ENCODE assay signal across 8 cellular contexts in the genomic region with DNA sequence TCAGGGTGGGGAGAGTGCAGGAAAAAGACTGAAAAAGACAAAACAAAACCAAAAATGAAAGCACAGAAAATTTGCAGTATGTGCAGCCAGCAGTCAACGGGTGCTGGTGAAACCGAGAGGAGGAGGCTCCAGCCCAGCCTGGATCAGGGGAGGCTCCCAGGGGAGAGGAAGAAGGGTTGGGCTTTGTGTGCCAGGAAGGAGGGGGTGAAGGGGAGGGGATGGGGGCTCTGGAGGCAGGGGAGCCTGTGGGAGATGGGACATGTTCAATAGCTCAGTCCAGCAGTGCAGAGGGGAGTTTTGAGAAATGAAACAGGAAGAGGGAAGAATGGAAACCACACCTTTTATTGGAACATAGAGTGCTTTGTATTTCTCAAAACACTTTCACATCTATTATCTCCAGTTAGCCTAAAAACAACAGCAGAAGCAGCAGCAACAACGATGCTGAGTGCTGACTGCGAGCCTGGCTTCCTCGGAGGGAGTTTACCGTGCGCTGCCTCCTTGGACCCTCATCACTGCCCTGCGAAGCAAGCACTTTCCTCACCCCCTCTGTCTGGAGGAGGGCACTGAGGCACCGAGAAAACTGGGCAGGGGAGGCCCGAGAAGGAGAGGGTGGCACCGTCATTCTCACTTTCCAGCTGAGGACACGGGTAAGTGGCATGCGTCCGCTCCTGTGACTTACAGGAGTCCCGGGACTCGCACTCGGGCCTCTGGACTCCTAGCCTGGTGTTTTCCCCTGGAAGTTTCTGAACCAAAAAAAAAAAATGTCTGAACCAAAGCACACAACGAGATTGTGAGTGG.
DNase-seq lines count a peak whose midpoint lies in the region; ATAC-seq and TF ChIP-seq lines count a peak whose summit lies in the region.

No MANE protein-coding gene starts in this region.

- H3K27me3 ChIP-seq in tibial nerve (no peaks in the 10 kb centered on the region), PC-3 (ENCODE audit: low read length) (no peaks in the 10 kb centered on the region)

- peak overlapping the region; percentile 63 for H3K4me3 Mint-ChIP-seq in activated CD8-positive, alpha-beta T cell treated with anti-CD3 and anti-CD28 coated beads, Interleukin-2, amount 10 ng/mL, durations not matched to agents 7 days and 5 days

- peak overlapping the region; percentile 56 for H3K4me3 ChIP-seq in GM12865 (ENCODE audit: low read depth, low read length)
- peak overlapping the region; percentile 9 to 43 (median 26) for H3K4me3 ChIP-seq in tibial nerve
- no peak overlapping the region for H3K4me3 ChIP-seq in PC-3 (ENCODE audit: low read length)

- H3K9ac ChIP-seq in PC-3 (ENCODE audit: low read length): no peak overlapping the region

- peak; percentile 72 for ATAC-seq in GM19468 (IDR thresholded peaks at IDR 0.05; ENCODE audit: extremely low read depth, unreplicated experiment)
- peak; percentile 51 for ATAC-seq in HG03558 (IDR thresholded peaks at IDR 0.05; ENCODE audit: extremely low read depth, unreplicated experiment)
- ATAC-seq in activated CD8-positive, alpha-beta T cell treated with anti-CD3 and anti-CD28 coated beads, Interleukin-2, amount 10 ng/mL, durations not matched to agents 7 days and 5 days: peak; percentile 80
- ATAC-seq in PC-3: no peak

- H3K36me3 Mint-ChIP-seq in activated CD8-positive, alpha-beta T cell treated with anti-CD3 and anti-CD28 coated beads, Interleukin-2, amount 10 ng/mL, durations not matched to agents 7 days and 5 days (ENCODE audit: low read depth): peaks cover 7% of the 10 kb centered on the region

- no peaks in the 10 kb centered on the region for H3K36me3 ChIP-seq in tibial nerve
- H3K36me3 ChIP-seq in PC-3 (ENCODE audit: low read depth, low read length): no peaks in the 10 kb centered on the region

- DNase-seq in GM12865 (ENCODE audit: low read depth) (peak; percentile 81), iPS-NIHi7 (ENCODE audit: extremely low spot score) (peak; percentile 59), tibial nerve (ENCODE audit: low spot score in 2 of 2) (peak in 1 of 2 donors; percentile 19), PC-3 (no peak), NCI-H446 treated with DMSO at 0.1 percent for 48 hours (lab: John Stamatoyannopoulos, UW) (no peak)
- DNase-seq in activated CD8-positive, alpha-beta T cell treated with anti-CD3 and anti-CD28 coated beads, Interleukin-2, amount 10 ng/mL, durations not matched to agents 7 days and 5 days: peak; percentile 54

- no peaks in the 10 kb centered on the region for H3K9me2 ChIP-seq in PC-3 (replicated peaks; ENCODE audit: low read length)

- no peaks in the 10 kb centered on the region for H4K20me1 ChIP-seq in PC-3 (ENCODE audit: low read length)

- no peaks in the 10 kb centered on the region for H3K9me3 Mint-ChIP-seq in activated CD8-positive, alpha-beta T cell treated with anti-CD3 and anti-CD28 coated beads, Interleukin-2, amount 10 ng/mL, durations not matched to agents 7 days and 5 days (ENCODE audit: insufficient read depth)

- peaks cover 3% of the 10 kb centered on the region for H3F3A ChIP-seq in PC-3 (ENCODE audit: low read length, unreplicated experiment)

- intact Hi-C loops in PC-3 (cut with micrococcal nuclease): loop anchor here (10.0 kb wide), 1 partner anchor 126 kb away; no protein-coding TSS in a partner anchor

- no peak overlapping the region for H2AFZ ChIP-seq in PC-3 (ENCODE audit: low read length)

- WGBS in tibial nerve, 2 donors: 36 to 41% methylated on average over 12 to 18 of the region's 18 CpGs

- POLR2A ChIA-PET in activated CD8-positive, alpha-beta T cell treated with anti-CD3 and anti-CD28 coated beads, Interleukin-2, amount 10 ng/mL, durations not matched to agents 7 days and 5 days (lab: Charles Lee): interaction anchor here (0.6 to 2.2 kb wide), 8 partner anchors 10 to 76 kb away, joined by 3 to 10 read pairs (median 4); a partner anchor contains a TSS
- POLR2A ChIA-PET in PC-3 (lab: Charles Lee; ENCODE audit: unreplicated experiment): no interaction called here

- H3K4me1 ChIP-seq in tibial nerve: peaks cover 0 to 22% (median 4%) of the 10 kb centered on the region in 4 donors
- H3K4me1 ChIP-seq in PC-3 (ENCODE audit: insufficient read depth, low read length): peaks cover 20% of the 10 kb centered on the region

- H3K27ac ChIP-seq in tibial nerve (peak overlapping the region in 3 of 4 donors; percentile 46 to 80 (median 48)), PC-3 (ENCODE audit: low read length) (no peak overlapping the region)

- H3K4me1 Mint-ChIP-seq in activated CD8-positive, alpha-beta T cell treated with anti-CD3 and anti-CD28 coated beads, Interleukin-2, amount 10 ng/mL, durations not matched to agents 7 days and 5 days (ENCODE audit: low read depth): peaks cover 33% of the 10 kb centered on the region

- no peak for TF ChIP-seq POLR2A in tibial nerve (IDR thresholded peaks at IDR 0.05)

- TF ChIP-seq EP300 in tibial nerve (IDR thresholded peaks at IDR 0.05): no peak

- TF ChIP-seq CTCF in GM12865 (IDR thresholded peaks at IDR 0.05; ENCODE audit: insufficient read depth, low read depth, low read length, missing control alignments) (no peak), tibial nerve (IDR thresholded peaks at IDR 0.05) (no peak), PC-3 (conservative IDR thresholded peaks at IDR 0.05; ENCODE audit: low read depth, low read length) (no peak)

- H3K9me3 ChIP-seq in tibial nerve: no peaks in the 10 kb centered on the region
- no peaks in the 10 kb centered on the region for H3K9me3 ChIP-seq in PC-3 (ENCODE audit: low read length)

- no TSS peak for BruUV-seq in PC-3 (replicated peaks; lab: Mats Ljungman, UMichigan)

- H3K27me3 Mint-ChIP-seq in activated CD8-positive, alpha-beta T cell treated with anti-CD3 and anti-CD28 coated beads, Interleukin-2, amount 10 ng/mL, durations not matched to agents 7 days and 5 days (ENCODE audit: low read depth): no peaks in the 10 kb centered on the region

- no peaks in the 10 kb centered on the region for H3K79me2 ChIP-seq in PC-3 (ENCODE audit: low read length)

- H3K27ac Mint-ChIP-seq in activated CD8-positive, alpha-beta T cell treated with anti-CD3 and anti-CD28 coated beads, Interleukin-2, amount 10 ng/mL, durations not matched to agents 7 days and 5 days: peak overlapping the region; percentile 90

- no peak overlapping the region for H3K4me2 ChIP-seq in PC-3 (ENCODE audit: low read length)

- CTCF ChIA-PET in activated CD8-positive, alpha-beta T cell treated with anti-CD3 and anti-CD28 coated beads, Interleukin-2, amount 10 ng/mL, durations not matched to agents 7 days and 5 days (lab: Charles Lee): interaction anchor here (0.6 to 5.2 kb wide), 16 partner anchors 12 to 228 kb away, joined by 3 to 39 read pairs (median 3); a partner anchor contains a TSS
- CTCF ChIA-PET in PC-3 (lab: Charles Lee): no interaction called here

Comparison
In these comparisons a context has a peak if more than half of its experiments do, and no peak if none do; other contexts are left out.
1. DNase-seq: peak in GM12865 (single experiment), activated CD8-positive, alpha-beta T cell treated with anti-CD3 and anti-CD28 coated beads, Interleukin-2, amount 10 ng/mL, durations not matched to agents 7 days and 5 days (single experiment) and iPS-NIHi7 (single experiment); none in PC-3 (single experiment) and NCI-H446 treated with DMSO at 0.1 percent for 48 hours (single experiment).